In the genomic region with DNA sequence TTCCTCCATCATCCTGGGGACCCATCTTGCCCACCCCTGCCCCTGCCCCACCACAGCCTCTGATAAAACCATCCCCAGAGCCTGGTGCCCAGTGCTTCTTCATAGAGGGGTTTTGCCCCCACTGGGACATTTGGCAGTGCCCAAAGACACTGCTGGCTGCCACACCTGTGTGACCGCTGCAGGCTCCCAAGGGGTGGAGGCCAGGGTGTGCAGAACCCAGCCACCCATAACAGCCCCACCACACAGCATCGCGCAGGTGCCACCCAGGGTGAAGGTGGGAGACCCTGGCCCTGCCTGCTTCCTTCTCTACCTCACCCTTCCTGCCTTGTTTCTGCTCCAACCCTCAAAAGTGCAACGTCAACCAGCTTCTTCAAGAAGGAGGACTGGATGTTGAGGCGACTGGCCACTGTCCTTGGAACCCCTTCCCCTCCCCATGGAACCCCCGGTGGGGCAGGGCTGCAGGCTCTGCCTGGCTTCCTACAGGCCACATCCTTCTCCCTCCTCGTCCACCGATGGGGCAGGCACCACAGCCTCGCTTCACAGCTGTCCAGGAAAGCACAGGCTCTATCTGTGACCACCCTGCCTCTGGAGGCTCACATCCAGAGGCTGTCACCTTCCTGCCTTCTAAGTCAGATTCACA, we compare ENCODE assay signal across 16 cellular contexts.
DNase-seq lines count a peak whose midpoint lies in the region; ATAC-seq and FAIRE-seq lines count a peak whose summit lies in the region.
"Had no signal": no experiment of that assay in that cellular context is flagged by ENCODE, and none has a peak within 500 bp of the region (broad histone marks: within the 10 kb centered on the region; RNA-seq: fewer than 3 reads in every experiment).

No MANE protein-coding gene starts in this region.

- no CpG with 5 or more reads among the region's 9 CpGs for WGBS in neuronal stem cell (ENCODE audit: extremely low coverage in 2 of 2, insufficient read length in 2 of 2, insufficient replicate concordance in 1 of 2), 2 donors
- 90 to 93% methylated on average over 9 of the region's 9 CpGs for WGBS in GM23248 (ENCODE audit: low coverage in 1 of 2, low lambda C conversion rate in 2 of 2, missing lambda C conversion rate in 2 of 2), 2 experiments

- H3K36me3 ChIP-seq in BLaER1 (peaks cover 16% of the 10 kb centered on the region; the same call in 1 of the 2 replicates), neuronal stem cell (replicated peaks in 1 of 2; ENCODE audit: control insufficient read depth in 2 of 2, insufficient read depth in 2 of 2, low read length in 2 of 2) (peaks cover 13 to 56% of the 10 kb centered on the region in 2 donors), GM23248 (ENCODE audit: low read depth) (peaks cover 8% of the 10 kb centered on the region; the same call in 1 of the 2 replicates)

- peaks cover 16% of the 10 kb centered on the region for H3K9me3 ChIP-seq in BLaER1
- H3K9me3 ChIP-seq in neuronal stem cell (replicated peaks in 1 of 2; ENCODE audit: control insufficient read depth in 2 of 2, insufficient read depth in 1 of 2, low read depth in 1 of 2, low read length in 2 of 2) = no peaks in the 10 kb centered on the region
- no peaks in the 10 kb centered on the region for H3K9me3 ChIP-seq in GM23248 (ENCODE audit: low read depth)
- H3K9me3 ChIP-seq: Caco-2 had no signal

- H3K9ac ChIP-seq in BLaER1 (peak overlapping the region; percentile 72), neuronal stem cell (ENCODE audit: low read depth, low read length, poor library complexity) (peak overlapping the region; percentile 9), GM23248 (no peak overlapping the region)

- no peak overlapping the region for H2BK12ac ChIP-seq in neuronal stem cell (ENCODE audit: low read length)

- in situ Hi-C loops in GM23248 (cut with MboI) = no loop called here

- H3K79me2 ChIP-seq in GM23248 (ENCODE audit: insufficient read depth) = no peaks in the 10 kb centered on the region

- H4K91ac ChIP-seq in neuronal stem cell (ENCODE audit: low read depth, low read length, poor library complexity) = no peak overlapping the region

- H2BK5ac ChIP-seq in neuronal stem cell (ENCODE audit: low read length) = no peak overlapping the region

- H3K27me3 Mint-ChIP-seq in central memory CD8-positive, alpha-beta T cell = no peaks in the 10 kb centered on the region
- H3K27me3 Mint-ChIP-seq: CD4-positive, CD25-positive, alpha-beta regulatory T cell had no signal

- H3K36me3 Mint-ChIP-seq in central memory CD8-positive, alpha-beta T cell (ENCODE audit: insufficient read depth) = no peaks in the 10 kb centered on the region

- H3K9me3 Mint-ChIP-seq in central memory CD8-positive, alpha-beta T cell = no peaks in the 10 kb centered on the region

- H3K27ac ChIP-seq in BLaER1 (peak overlapping the region; percentile 88), neuronal stem cell (replicated peaks; ENCODE audit: low read length) (no peak overlapping the region), GM23248 (no peak overlapping the region)

- H3K4me3 ChIP-seq in BLaER1 (no peak overlapping the region), neuronal stem cell (ENCODE audit: low read length in 2 of 2) (no peak overlapping the region), GM23248 (no peak overlapping the region)

- DNase-seq in NAMALWA (ENCODE audit: low spot score) (peak; percentile 23), neuronal stem cell (ENCODE audit: low spot score) (no peak), frontal cortex (ENCODE audit: low spot score in 2 of 2) (no peak), GM23248 (no peak)
- no peak for DNase-seq in central memory CD8-positive, alpha-beta T cell (ENCODE audit: low spot score in 2 of 2)
- DNase-seq in stimulated activated CD4-positive, alpha-beta T cell treated with anti-CD3 and anti-CD28 coated beads, Interleukin-4, amount 100 ng/mL, for 4 hours = no peak
- DNase-seq: Caco-2; CD4-positive, CD25-positive, alpha-beta regulatory T cell; H7; IMR-90; NCI-H1930; NCI-H774; Right ventricle myocardium superior had no signal

- H4K20me1 ChIP-seq in BLaER1 (no peaks in the 10 kb centered on the region), GM23248 (ENCODE audit: insufficient read depth) (no peaks in the 10 kb centered on the region)

- no peak for FAIRE-seq in frontal cortex (lab: Jason Lieb, UNC)

- peak overlapping the region; percentile 60 for H3K23ac ChIP-seq in neuronal stem cell (ENCODE audit: low read depth, low read length, poor library complexity)

- no peaks in the 10 kb centered on the region for H3K27me3 ChIP-seq in BLaER1
- no peaks in the 10 kb centered on the region for H3K27me3 ChIP-seq in neuronal stem cell (ENCODE audit: control insufficient read depth in 3 of 3, insufficient read depth in 3 of 3, low read depth in 1 of 3, low read length in 3 of 3)
- H3K27me3 ChIP-seq in GM23248 (replicated peaks; ENCODE audit: insufficient read depth) = no peaks in the 10 kb centered on the region

- no peak overlapping the region for H3K4ac ChIP-seq in neuronal stem cell (ENCODE audit: low read length)

- H2AFZ ChIP-seq in neuronal stem cell (ENCODE audit: low read length) (no peak overlapping the region), GM23248 (no peak overlapping the region)

- no peak overlapping the region for H2AK5ac ChIP-seq in neuronal stem cell (ENCODE audit: low read depth, low read length)

- no peaks in the 10 kb centered on the region for H3K79me1 ChIP-seq in neuronal stem cell (ENCODE audit: low read depth, low read length)

- H3K14ac ChIP-seq in neuronal stem cell (ENCODE audit: low read length) = no peak overlapping the region

- H3F3A ChIP-seq in GM23248 (ENCODE audit: insufficient read depth) = peaks cover 19% of the 10 kb centered on the region

- no peak overlapping the region for H3K4me3 Mint-ChIP-seq in central memory CD8-positive, alpha-beta T cell
- H3K4me3 Mint-ChIP-seq: CD4-positive, CD25-positive, alpha-beta regulatory T cell had no signal

- no peak overlapping the region for H2BK120ac ChIP-seq in neuronal stem cell (ENCODE audit: low read depth, low read length)

- H3K27ac Mint-ChIP-seq in central memory CD8-positive, alpha-beta T cell (ENCODE audit: low read depth) = peak overlapping the region; percentile 74

- no peak overlapping the region for H2BK15ac ChIP-seq in neuronal stem cell (ENCODE audit: low read length)

- H3K4me1 ChIP-seq in BLaER1 (peaks cover 74% of the 10 kb centered on the region), neuronal stem cell (ENCODE audit: control insufficient read depth in 2 of 2, insufficient read depth in 1 of 2, low read depth in 1 of 2, low read length in 2 of 2) (no peaks in the 10 kb centered on the region), GM23248 (ENCODE audit: insufficient read depth) (peaks cover 14% of the 10 kb centered on the region)

- H3K4me2 ChIP-seq in BLaER1 = peak overlapping the region; percentile 87
- H3K4me2 ChIP-seq in neuronal stem cell (ENCODE audit: insufficient read depth, low read length, poor library complexity, severe bottlenecking) = no peak overlapping the region
- no peak overlapping the region for H3K4me2 ChIP-seq in GM23248 (ENCODE audit: unreplicated experiment)

- H3K4me1 Mint-ChIP-seq in central memory CD8-positive, alpha-beta T cell = peaks cover 16% of the 10 kb centered on the region

- H3K18ac ChIP-seq in neuronal stem cell (ENCODE audit: low read length) = no peak overlapping the region

- no peak for ATAC-seq in central memory CD8-positive, alpha-beta T cell (replicated peaks; ENCODE audit: extremely low read depth, poor library complexity, severe bottlenecking)
- no peak for ATAC-seq in GM19035 (IDR thresholded peaks at IDR 0.05; ENCODE audit: unreplicated experiment)
- ATAC-seq: SK-N-SH treated with all-trans-retinoic acid at 6 μM for 48 hours had no signal

- H4K8ac ChIP-seq in neuronal stem cell (ENCODE audit: low read depth, low read length) = peak overlapping the region; percentile 92

- H3K9me2 ChIP-seq in GM23248 (ENCODE audit: insufficient read depth) = no peaks in the 10 kb centered on the region
